19 cellular contexts compared by ENCODE assay signal in the genomic region with DNA sequence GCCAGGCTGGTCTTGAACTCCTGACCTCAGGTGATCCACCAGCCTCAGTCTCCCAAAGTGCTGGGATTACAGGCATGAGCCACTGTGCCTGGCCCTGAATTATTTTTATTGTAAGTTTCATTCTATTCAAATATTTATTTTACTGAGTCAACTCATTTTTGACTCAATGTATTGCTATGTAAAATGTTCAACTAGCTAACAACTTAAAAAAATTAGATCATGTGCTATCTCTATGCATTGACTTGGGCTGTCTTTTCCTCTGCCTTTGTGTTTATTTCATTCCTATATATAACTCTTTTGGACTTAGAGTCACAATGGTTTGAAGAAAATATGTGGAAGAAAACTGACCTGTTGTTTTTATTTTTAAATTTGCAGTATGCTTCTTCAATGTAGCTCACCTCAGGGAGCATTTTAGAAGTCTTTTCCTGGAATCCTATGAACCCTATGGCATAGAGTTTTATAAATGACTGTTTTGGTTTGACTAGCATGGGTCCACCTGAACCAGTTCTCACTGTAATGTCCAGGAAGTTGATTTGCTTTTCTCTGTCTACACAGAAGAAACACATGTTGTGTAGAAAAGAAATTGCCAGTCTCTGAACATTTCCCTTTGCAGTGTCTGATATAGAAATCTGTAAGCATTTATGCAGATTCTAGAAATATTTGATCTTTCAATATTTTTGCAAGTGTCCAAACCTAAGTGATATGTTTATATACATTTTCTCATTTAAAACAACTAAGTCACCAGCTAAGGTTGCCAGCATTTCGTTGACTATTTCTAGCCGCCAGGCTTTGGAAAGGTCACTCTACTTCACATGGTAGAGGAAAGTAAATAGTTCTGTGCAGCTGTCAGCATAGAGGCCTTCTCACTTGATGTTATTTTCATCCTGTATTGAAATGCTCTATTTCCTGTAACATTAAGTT.
A peak's percentile ranks its signal among the peaks of the same experiment; 100 is the strongest.
DNase-seq lines count a peak whose midpoint lies in the region; ATAC-seq, FAIRE-seq and TF ChIP-seq lines count a peak whose summit lies in the region.
"Had no signal": no experiment of that assay in that cellular context is flagged by ENCODE, and none has a peak within 500 bp of the region (broad histone marks: within the 10 kb centered on the region; RNA-seq: fewer than 3 reads in every experiment).

No MANE protein-coding gene starts in this region.

- peaks cover 13% of the 10 kb centered on the region for H3K9me3 Mint-ChIP-seq in activated T-cell treated with anti-CD3 and anti-CD28 coated beads, Interleukin-2, amount 50 U/mL, for 24 hours
- H3K9me3 Mint-ChIP-seq: T-cell had no signal

- DNase-seq in A549 (ENCODE audit: low read depth in 1 of 2, low spot score in 1 of 2), result no peak
- peak; percentile 50 for DNase-seq in LHCN-M2 (ENCODE audit: low read depth)
- no peak for DNase-seq in H1 (ENCODE audit: low read depth in 1 of 2, low spot score in 2 of 2)
- DNase-seq in left lung, result no peak
- DNase-seq in activated CD4-positive, alpha-beta T cell treated with anti-CD3 and anti-CD28 coated beads, Interleukin-2, amount 50 U/mL, for 48 hours, result no peak
- DNase-seq in COLO668 (lab: John Stamatoyannopoulos, UW; ENCODE audit: unreplicated experiment), result no peak
- no peak for DNase-seq in activated T-cell treated with anti-CD3 and anti-CD28 coated beads, Interleukin-2, amount 50 U/mL, for 24 hours
- DNase-seq in DMS 273 treated with DMSO at 0.1 percent for 48 hours (lab: John Stamatoyannopoulos, UW), result no peak
- DNase-seq: activated CD8-positive, alpha-beta memory T cell treated with anti-CD3 and anti-CD28 coated beads, Interleukin-2, amount 10 ng/mL, durations not matched to agents 7 days and 5 days; activated naive CD4-positive, alpha-beta T cell treated with anti-CD3 and anti-CD28 coated beads for 36 hours; central memory CD4-positive, alpha-beta T cell; GOT3; hippocampal formation; lower lobe of right lung; NCI-H1436; nephron progenitor cell; T-cell had no signal

- H3K23me2 ChIP-seq in H1 (ENCODE audit: low read depth, low read length), result no peaks in the 10 kb centered on the region

- no peaks in the 10 kb centered on the region for H4K20me1 ChIP-seq in H1 (replicated peaks in 1 of 2; ENCODE audit: control insufficient read depth in 1 of 2, insufficient read depth in 2 of 2, low read length in 2 of 2)

- no peak overlapping the region for H2BK15ac ChIP-seq in H1 (ENCODE audit: low read length)

- no peak overlapping the region for H4K8ac ChIP-seq in H1 (ENCODE audit: extremely low read depth, insufficient read depth, low read length)

- H3K27me3 Mint-ChIP-seq in activated T-cell treated with anti-CD3 and anti-CD28 coated beads, Interleukin-2, amount 50 U/mL, for 24 hours, result peaks cover 24% of the 10 kb centered on the region

- FAIRE-seq in A549 (lab: Jason Lieb, UNC) (no peak), H1 (lab: Jason Lieb, UNC) (no peak)
- FAIRE-seq: K562 had no signal

- TF ChIP-seq RAD21 in A549 (conservative IDR thresholded peaks at IDR 0.05 in 1 of 2, IDR thresholded peaks at IDR 0.05 in 1 of 2) (no peak), H1 (IDR thresholded peaks at IDR 0.05 in 1 of 2, conservative IDR thresholded peaks at IDR 0.05 in 1 of 2; ENCODE audit: low read depth in 2 of 2, low read length in 2 of 2) (no peak)

- no peaks in the 10 kb centered on the region for H3K36me3 ChIP-seq in H1 (ENCODE audit: control insufficient read depth in 2 of 4, insufficient read depth in 4 of 4, low read length in 3 of 4)
- H3K36me3 ChIP-seq in left lung, result no peaks in the 10 kb centered on the region
- H3K36me3 ChIP-seq: lower lobe of right lung had no signal

- H3K27me3 ChIP-seq in H1 (replicated peaks in 1 of 4; ENCODE audit: control insufficient read depth in 3 of 4, extremely low read depth in 1 of 4, insufficient read depth in 3 of 4, low read length in 3 of 4) (no peaks in the 10 kb centered on the region), left lung (no peaks in the 10 kb centered on the region)

- TF ChIP-seq POLR2A in A549 (IDR thresholded peaks at IDR 0.05; ENCODE audit: low read length), result no peak
- no peak for TF ChIP-seq POLR2A in H1 (IDR thresholded peaks at IDR 0.05; ENCODE audit: control extremely low read depth in 1 of 2, low read depth in 2 of 2, low read length in 2 of 2)

- H3K27ac ChIP-seq in A549 (peak overlapping the region; percentile 17 to 25; a peak in 2 of 6 replicates), H1 (ENCODE audit: low read depth, low read length) (no peak overlapping the region), left lung (no peak overlapping the region)
- H3K27ac ChIP-seq: lower lobe of right lung had no signal

- H3K4me3 Mint-ChIP-seq in activated T-cell treated with anti-CD3 and anti-CD28 coated beads, Interleukin-2, amount 50 U/mL, for 24 hours, result no peak overlapping the region
- H3K4me3 Mint-ChIP-seq: activated CD8-positive, alpha-beta memory T cell treated with anti-CD3 and anti-CD28 coated beads, Interleukin-2, amount 10 ng/mL, durations not matched to agents 7 days and 5 days; activated naive CD4-positive, alpha-beta T cell treated with anti-CD3 and anti-CD28 coated beads for 36 hours; nephron progenitor cell; T-cell had no signal

- peaks cover 33% of the 10 kb centered on the region for H3K4me1 ChIP-seq in A549
- no peaks in the 10 kb centered on the region for H3K4me1 ChIP-seq in H1 (replicated peaks in 1 of 4; ENCODE audit: control insufficient read depth in 3 of 4, insufficient read depth in 4 of 4, low read length in 3 of 4)
- peaks cover 2 to 18% of the 10 kb centered on the region in 2 donors for H3K4me1 ChIP-seq in left lung

- TF ChIP-seq CTCF in A549 (IDR thresholded peaks at IDR 0.05) (no peak), H1 (IDR thresholded peaks at IDR 0.05; ENCODE audit: control extremely low read depth in 1 of 3, insufficient read depth in 1 of 3, low read depth in 1 of 3, low read length in 3 of 3) (no peak), left lung (IDR thresholded peaks at IDR 0.05) (no peak)

- peaks cover 5% of the 10 kb centered on the region for H3K4me1 Mint-ChIP-seq in activated T-cell treated with anti-CD3 and anti-CD28 coated beads, Interleukin-2, amount 50 U/mL, for 24 hours (ENCODE audit: low read depth)
- H3K4me1 Mint-ChIP-seq: nephron progenitor cell, T-cell had no signal

- no peak overlapping the region for H3K14ac ChIP-seq in H1 (ENCODE audit: insufficient read length)

- CTCF ChIA-PET in A549 (lab: Yijun Ruan, JAX) (interaction anchor here (0.5 to 1.6 kb wide), 4 partner anchors 9 to 42 kb away, joined by 3 to 5 read pairs (median 4); no protein-coding TSS in a partner anchor), H1 (lab: Charles Lee; ENCODE audit: partially characterized antibody) (interaction anchor here (1.6 to 1.8 kb wide), 2 partner anchors 15 to 41 kb away, joined by 4 to 8 read pairs; no protein-coding TSS in a partner anchor)

- no peaks in the 10 kb centered on the region for H3K79me2 ChIP-seq in H1 (ENCODE audit: control insufficient read depth in 1 of 2, insufficient read depth in 2 of 2, low read length in 2 of 2)

- no peak overlapping the region for H3K18ac ChIP-seq in H1 (ENCODE audit: extremely low read depth, low read length)

- 54% methylated on average over 2 of the region's 2 CpGs for WGBS in A549 (ENCODE audit: missing lambda C conversion rate)
- 84% methylated on average over 2 of the region's 2 CpGs; no CpG with 5 or more reads in 1 of the 2 experiments for WGBS in H1 (ENCODE audit: extremely low coverage in 1 of 2, insufficient coverage in 1 of 2, insufficient read length in 1 of 2, insufficient replicate concordance in 2 of 2, low coverage in 1 of 2, low lambda C conversion rate in 2 of 2, missing lambda C conversion rate in 1 of 2), 2 experiments

- H3K27ac Mint-ChIP-seq in activated T-cell treated with anti-CD3 and anti-CD28 coated beads, Interleukin-2, amount 50 U/mL, for 24 hours, result no peak overlapping the region
- H3K27ac Mint-ChIP-seq: activated CD8-positive, alpha-beta memory T cell treated with anti-CD3 and anti-CD28 coated beads, Interleukin-2, amount 10 ng/mL, durations not matched to agents 7 days and 5 days; activated naive CD4-positive, alpha-beta T cell treated with anti-CD3 and anti-CD28 coated beads for 36 hours; nephron progenitor cell; T-cell had no signal

- intact Hi-C loops in left lung (cut with DNase I), result no loop called here

- H3K36me3 Mint-ChIP-seq in activated T-cell treated with anti-CD3 and anti-CD28 coated beads, Interleukin-2, amount 50 U/mL, for 24 hours (ENCODE audit: low read depth), result no peaks in the 10 kb centered on the region
- H3K36me3 Mint-ChIP-seq: activated CD8-positive, alpha-beta memory T cell treated with anti-CD3 and anti-CD28 coated beads, Interleukin-2, amount 10 ng/mL, durations not matched to agents 7 days and 5 days; T-cell had no signal

- peak overlapping the region; percentile 23; the same call in 1 of the 2 replicates for H2AFZ ChIP-seq in H1 (ENCODE audit: low read length)

- POLR2A ChIA-PET in A549 (lab: Yijun Ruan, JAX), result no interaction called here
- POLR2A ChIA-PET in H1 (lab: Charles Lee; ENCODE audit: partially characterized antibody), result interaction anchor here (1.0 kb wide), 1 partner anchor 13 kb away, joined by 3 read pairs; no protein-coding TSS in a partner anchor

- H4K91ac ChIP-seq in H1 (replicated peaks; ENCODE audit: insufficient read length, low read length), result no peak overlapping the region

- peak in 1 of 2 experiments; percentile 38; a peak in 1 of 6 replicates for ATAC-seq in A549
- peak; percentile 41 for ATAC-seq in left lung
- ATAC-seq: activated CD8-positive, alpha-beta memory T cell treated with anti-CD3 and anti-CD28 coated beads, Interleukin-2, amount 10 ng/mL, durations not matched to agents 7 days and 5 days; K562; lower lobe of right lung; T-cell had no signal

- H3K4me2 ChIP-seq in A549 (peak overlapping the region; percentile 9; the same call in 2 of the 3 replicates), H1 (ENCODE audit: insufficient read depth in 1 of 2, low read depth in 2 of 2, low read length in 2 of 2) (no peak overlapping the region)

- H3K9ac ChIP-seq in H1 (replicated peaks in 1 of 4; ENCODE audit: extremely low read depth in 1 of 4, low read depth in 3 of 4, low read length in 3 of 4), result no peak overlapping the region

- H3K9me3 ChIP-seq in A549, result 0 out of 3 replicates have a peak, but pooled peaks cover 5% of the 10 kb centered on the region
- peaks cover 0 to 4% of the 10 kb centered on the region in 2 experiments; a peak in 1 of 4 replicates for H3K9me3 ChIP-seq in H1 (ENCODE audit: insufficient read depth in 2 of 2, low read depth in 1 of 2, low read length in 1 of 2)
- H3K9me3 ChIP-seq in left lung, result no peaks in the 10 kb centered on the region
- H3K9me3 ChIP-seq: lower lobe of right lung had no signal

- no peak overlapping the region for H2BK12ac ChIP-seq in H1 (ENCODE audit: low read depth, low read length)

- H2BK120ac ChIP-seq in H1 (replicated peaks; ENCODE audit: low read depth, low read length), result no peak overlapping the region

- H3K4me3 ChIP-seq in A549 (no peak overlapping the region), H1 (ENCODE audit: extremely low read depth in 1 of 4, insufficient read depth in 2 of 4, low read depth in 3 of 4, low read length in 4 of 4) (no peak overlapping the region), left lung (no peak overlapping the region)
- H3K4me3 ChIP-seq: K562, lower lobe of right lung, skin epidermis had no signal

- H2BK20ac ChIP-seq in H1 (ENCODE audit: low read length), result no peak overlapping the region

- H3K79me1 ChIP-seq in H1 (ENCODE audit: low read depth, low read length), result no peaks in the 10 kb centered on the region

- no peak overlapping the region for H2BK5ac ChIP-seq in H1 (ENCODE audit: low read depth, low read length)

- no peak overlapping the region for H3K4ac ChIP-seq in H1 (replicated peaks; ENCODE audit: insufficient read length, low read depth, low read length)

- TF ChIP-seq EP300 in A549 (IDR thresholded peaks at IDR 0.05) (no peak), H1 (IDR thresholded peaks at IDR 0.05; ENCODE audit: borderline replicate concordance in 1 of 2, low read depth in 2 of 2, low read length in 2 of 2) (no peak)

- H3K56ac ChIP-seq in H1 (replicated peaks; ENCODE audit: insufficient read length, low read depth, low read length), result no peak overlapping the region

- no peak overlapping the region for H4K5ac ChIP-seq in H1 (ENCODE audit: insufficient read length, low read depth, low read length)

- H2AK5ac ChIP-seq in H1 (ENCODE audit: low read depth, low read length), result no peak overlapping the region

- H3K23ac ChIP-seq in H1 (ENCODE audit: insufficient read length), result no peak overlapping the region

Comparison
In these comparisons a context has a peak if more than half of its experiments do, and no peak if none do; other contexts are left out.
1. H3K27ac ChIP-seq: peak in A549 (2 of 2); none in H1 (single experiment) and left lung (0 of 2).